In genomic region chr10:98269435-98269912, GRCh38 we compare ENCODE assay signal across 10 cellular contexts. TPM values are rescaled to one million over a fixed set of nuclear protein-coding genes. Genes with fewer than 3 reads are reported as not detected.
DNase-seq lines count a peak whose midpoint lies in the region; ATAC-seq and TF ChIP-seq lines count a peak whose summit lies in the region.
"Had no signal": no experiment of that assay in that cellular context is flagged by ENCODE, and none has a peak within 500 bp of the region (broad histone marks: within the 10 kb centered on the region; RNA-seq: fewer than 3 reads in every experiment).

No MANE protein-coding gene starts in this region.

- H3K4me3 ChIP-seq in right lobe of liver (no peak overlapping the region), aorta (ENCODE audit: low read length in 2 of 2) (no peak overlapping the region)

- no peaks in the 10 kb centered on the region for H3K36me3 Mint-ChIP-seq in chondrocyte (ENCODE audit: low read depth)

- TF ChIP-seq CTCF in chondrocyte (IDR thresholded peaks at IDR 0.05): no peak
- TF ChIP-seq CTCF in right lobe of liver (IDR thresholded peaks at IDR 0.05): no peak

- DNase-seq in activated CD8-positive, alpha-beta memory T cell treated with anti-CD3 and anti-CD28 coated beads, Interleukin-2, amount 50 U/mL, for 48 hours: peak; percentile 44
- DNase-seq in activated CD8-positive, alpha-beta memory T cell treated with anti-CD3 and anti-CD28 coated beads, Interleukin-2, amount 50 U/mL, for 4 hours: no peak
- no peak for DNase-seq in chondrocyte (ENCODE audit: low spot score)
- DNase-seq in right lobe of liver: peak in 2 of 3 donors; percentile 77 to 82
- peak; percentile 93 to 96 for DNase-seq in aorta
- DNase-seq in HUDEP-2 (lab: John Stamatoyannopoulos, UW; ENCODE audit: unreplicated experiment in 76 of 76): no peak
- DNase-seq in NCI-H187 (lab: John Stamatoyannopoulos, UW): no peak
- DNase-seq: DND-41 had no signal

- peaks cover 42% of the 10 kb centered on the region for H3K4me1 Mint-ChIP-seq in chondrocyte (ENCODE audit: low read depth)

- H3K27me3 ChIP-seq in right lobe of liver (no peaks in the 10 kb centered on the region), aorta (ENCODE audit: control insufficient read depth in 1 of 2, insufficient read depth in 2 of 2, low read length in 1 of 2) (no peaks in the 10 kb centered on the region)

- 0% methylated on average over 4 of the region's 8 CpGs for WGBS in right lobe of liver (ENCODE audit: insufficient coverage, low coverage, low lambda C conversion rate, missing lambda C conversion rate)
- 2 to 3% methylated on average over 8 of the region's 8 CpGs for WGBS in aorta, 2 donors

- H3K27ac Mint-ChIP-seq in chondrocyte (ENCODE audit: unreplicated experiment): peak overlapping the region; percentile 85

- no peaks in the 10 kb centered on the region for H3K9me3 ChIP-seq in right lobe of liver
- H3K9me3 ChIP-seq in aorta (ENCODE audit: control insufficient read depth, low read length): no peaks in the 10 kb centered on the region

- H3K4me3 Mint-ChIP-seq in chondrocyte (ENCODE audit: unreplicated experiment): no peak overlapping the region

- intact Hi-C loops in right lobe of liver (cut with DNase I) (no loop called here), aorta (cut with DNase I) (loop anchor here in 1 of 2 donors (2.0 to 10.0 kb wide), 2 partner anchors 45 to 145 kb away; partner anchors contain the start of gene PYROXD2)

- H3K27ac ChIP-seq in right lobe of liver: peak overlapping the region in 2 of 3 donors; percentile 18 to 54
- H3K27ac ChIP-seq in aorta (ENCODE audit: low read depth in 1 of 2, low read length in 2 of 2): peak overlapping the region in 1 of 2 donors; percentile 91

- no peaks in the 10 kb centered on the region for H3K36me3 ChIP-seq in right lobe of liver
- H3K36me3 ChIP-seq in aorta (ENCODE audit: control insufficient read depth in 1 of 2, insufficient read depth in 2 of 2, low read length in 1 of 2): no peaks in the 10 kb centered on the region

- TF ChIP-seq POLR2A in right lobe of liver (IDR thresholded peaks at IDR 0.05): no peak

- ATAC-seq in right lobe of liver: peak; percentile 51 to 79 (median 64)
- ATAC-seq in aorta (ENCODE audit: low FRiP score): peak; percentile 88
- ATAC-seq in HG02938 (IDR thresholded peaks at IDR 0.05; ENCODE audit: unreplicated experiment): no peak

- H3K4me1 ChIP-seq in right lobe of liver: peaks cover 0 to 19% (median 0%) of the 10 kb centered on the region in 4 donors
- H3K4me1 ChIP-seq in aorta (ENCODE audit: control insufficient read depth in 1 of 2, insufficient read depth in 2 of 2, low read length in 2 of 2): no peaks in the 10 kb centered on the region

- peaks cover 8% of the 10 kb centered on the region for H3K27me3 Mint-ChIP-seq in chondrocyte (ENCODE audit: low read depth)

- no peaks in the 10 kb centered on the region for H3K9me3 Mint-ChIP-seq in chondrocyte (ENCODE audit: low read depth)

RNA-seq across cellular contexts. Expression of gene LOXL4, which starts 1.5 kb away (rescaled TPM):
- total RNA-seq in chondrocyte (1.7 to 3.2 TPM (median 1.9 TPM) in 3 replicates), right lobe of liver (10 to 100 TPM in 3 of 6 experiments, 1 to 10 TPM in 1, under 1 TPM in 2; 0.51 to 33.4 (median 10.8) TPM), aorta (10 to 100 TPM; 15.5 to 29.9 TPM)
- 1 to 10 TPM; 3.9 to 6.7 TPM for polyA plus RNA-seq in aorta
- polyA plus RNA-seq: neural cell had no signal

Comparison
In these comparisons a context has a peak if more than half of its experiments do, and no peak if none do; other contexts are left out.
1. DNase-seq: peak in activated CD8-positive, alpha-beta memory T cell treated with anti-CD3 and anti-CD28 coated beads, Interleukin-2, amount 50 U/mL, for 48 hours (single experiment), right lobe of liver (2 of 3) and aorta (2 of 2); none in activated CD8-positive, alpha-beta memory T cell treated with anti-CD3 and anti-CD28 coated beads, Interleukin-2, amount 50 U/mL, for 4 hours (single experiment), chondrocyte (single experiment), HUDEP-2 (0 of 76) and NCI-H187 (0 of 2).